Comparison of ENCODE assay signal across 8 cellular contexts in the genomic region with DNA sequence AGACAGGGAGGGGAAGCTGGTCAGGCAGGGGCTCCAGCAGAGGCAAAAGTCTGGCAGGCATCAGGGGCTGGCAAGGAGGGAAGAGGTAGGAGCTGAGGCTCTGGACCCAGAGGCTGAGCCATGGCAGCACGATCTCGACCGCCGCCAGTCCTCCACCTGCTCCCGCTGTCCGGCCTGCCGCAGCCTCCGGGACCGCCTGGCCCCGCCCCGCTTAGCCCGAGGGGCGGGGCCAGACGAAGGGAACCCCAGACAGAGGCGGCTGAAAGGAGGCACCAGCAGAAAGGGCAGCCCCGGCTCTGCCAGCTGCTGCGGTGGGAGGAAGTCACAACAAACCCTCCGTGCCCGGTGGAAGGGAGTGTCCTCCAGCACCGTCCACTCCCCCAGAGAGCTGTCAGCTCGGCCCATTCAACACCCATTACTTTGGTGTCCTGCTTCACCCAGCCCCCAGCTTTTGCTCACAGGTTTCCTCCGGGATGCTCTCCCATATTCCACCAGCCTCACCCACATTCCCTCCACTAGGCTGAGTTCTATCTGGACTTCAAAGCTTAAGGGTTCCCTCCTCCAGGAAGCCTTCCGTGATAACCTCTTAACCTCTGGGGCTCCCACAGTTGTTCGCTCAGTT. TPM values are rescaled to one million over a fixed set of nuclear protein-coding genes. Genes with fewer than 3 reads are reported as not detected.
DNase-seq lines count a peak whose midpoint lies in the region; ATAC-seq and TF ChIP-seq lines count a peak whose summit lies in the region.

A gene with protein sequence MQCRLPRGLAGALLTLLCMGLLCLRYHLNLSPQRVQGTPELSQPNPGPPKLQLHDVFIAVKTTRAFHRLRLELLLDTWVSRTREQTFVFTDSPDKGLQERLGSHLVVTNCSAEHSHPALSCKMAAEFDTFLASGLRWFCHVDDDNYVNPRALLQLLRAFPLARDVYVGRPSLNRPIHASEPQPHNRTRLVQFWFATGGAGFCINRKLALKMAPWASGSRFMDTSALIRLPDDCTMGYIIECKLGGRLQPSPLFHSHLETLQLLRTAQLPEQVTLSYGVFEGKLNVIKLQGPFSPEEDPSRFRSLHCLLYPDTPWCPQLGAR (minus strand): TSS at position 161 of the 622 bp plus-strand sequence. CDS start 207 bp downstream, outside the sequence.

- H2BK120ac ChIP-seq in mesenchymal stem cell (ENCODE audit: low read depth, low read length), result no peak within 1 kb of the TSS

- H2BK15ac ChIP-seq in mesenchymal stem cell (ENCODE audit: low read depth, poor library complexity, severe bottlenecking), result no peak within 1 kb of the TSS

- H3K36me3 Mint-ChIP-seq in activated CD8-positive, alpha-beta T cell treated with anti-CD3 and anti-CD28 coated beads for 36 hours (ENCODE audit: low read depth), result peaks cover 35% of the 10 kb centered on the region

- CTCF ChIA-PET in activated CD8-positive, alpha-beta T cell treated with anti-CD3 and anti-CD28 coated beads for 36 hours (lab: Charles Lee), result interaction anchor here (0.6 to 5.2 kb wide), 15 partner anchors 9 to 287 kb away, joined by 3 to 24 read pairs (median 4); no protein-coding TSS in a partner anchor

- H3K4me1 Mint-ChIP-seq in activated CD8-positive, alpha-beta T cell treated with anti-CD3 and anti-CD28 coated beads for 36 hours (ENCODE audit: low read depth), result peaks cover 51% of the 10 kb centered on the region

- H3K4me3 ChIP-seq in GM12875 (ENCODE audit: low read depth, low read length) (peak within 1 kb of the TSS; percentile 93), mesenchymal stem cell (ENCODE audit: insufficient read depth in 1 of 2, low read depth in 1 of 2, low read length in 2 of 2) (peak within 1 kb of the TSS in 1 of 2 experiments; percentile 41)

- no peak within 1 kb of the TSS for H3K27ac ChIP-seq in mesenchymal stem cell (ENCODE audit: low read length, poor library complexity, severe bottlenecking)

- H3K18ac ChIP-seq in mesenchymal stem cell (ENCODE audit: low read depth in 1 of 2, low read length in 2 of 2), result peak within 1 kb of the TSS in 1 of 2 experiments; percentile 5

- intact Hi-C loops in activated CD8-positive, alpha-beta T cell treated with anti-CD3 and anti-CD28 coated beads for 36 hours (cut with micrococcal nuclease), result no loop called here

- H4K8ac ChIP-seq in mesenchymal stem cell (ENCODE audit: low read length), result no peak within 1 kb of the TSS

- peak within 1 kb of the TSS; percentile 49 for H2AK5ac ChIP-seq in mesenchymal stem cell (ENCODE audit: low read length, severe bottlenecking)

- H2AFZ ChIP-seq in mesenchymal stem cell (ENCODE audit: low read depth, low read length), result no peak within 1 kb of the TSS

- H2BK5ac ChIP-seq in mesenchymal stem cell (ENCODE audit: low read depth, low read length, poor library complexity, severe bottlenecking), result no peak within 1 kb of the TSS

- no peaks in the 10 kb centered on the region for H3K9me3 ChIP-seq in mesenchymal stem cell (ENCODE audit: control insufficient read depth, low read length)

- H4K91ac ChIP-seq in mesenchymal stem cell (ENCODE audit: low read length), result no peak within 1 kb of the TSS

- peak within 1 kb of the TSS; percentile 42 for H3K4me2 ChIP-seq in mesenchymal stem cell (ENCODE audit: low read length, poor library complexity, severe bottlenecking)

- no peak within 1 kb of the TSS for H3K4ac ChIP-seq in mesenchymal stem cell (ENCODE audit: low read depth in 1 of 2, low read length in 2 of 2)

- H3K14ac ChIP-seq in mesenchymal stem cell (ENCODE audit: low read length in 2 of 2), result no peak within 1 kb of the TSS

- no peaks in the 10 kb centered on the region for H3K27me3 Mint-ChIP-seq in activated CD8-positive, alpha-beta T cell treated with anti-CD3 and anti-CD28 coated beads for 36 hours

- peaks cover 8% of the 10 kb centered on the region for H3K79me1 ChIP-seq in mesenchymal stem cell (replicated peaks; ENCODE audit: low read length, poor library complexity, severe bottlenecking)

- POLR2A ChIA-PET in activated CD8-positive, alpha-beta T cell treated with anti-CD3 and anti-CD28 coated beads for 36 hours (lab: Charles Lee), result interaction anchor here (0.7 to 2.9 kb wide), 10 partner anchors 14 to 244 kb away, joined by 3 to 13 read pairs (median 3); a partner anchor contains a TSS

- DNase-seq in NCI-H526 (lab: John Stamatoyannopoulos, UW), result peak; percentile 47 to 84
- peak; percentile 87 for DNase-seq in activated CD8-positive, alpha-beta T cell treated with anti-CD3 and anti-CD28 coated beads for 36 hours
- DNase-seq in effector CD8-positive, alpha-beta T cell (lab: John Stamatoyannopoulos, UW), result peak; percentile 56
- peak; percentile 58 for DNase-seq in mesenchymal stem cell
- DNase-seq in stimulated activated CD8-positive, alpha-beta memory T cell treated with anti-CD3 and anti-CD28 coated beads, Interleukin-15, amount 100 ng/mL, for 48 hours (ENCODE audit: low read depth in 2 of 2), result peak; percentile 72 to 74
- DNase-seq in NCI-H1694 treated with DMSO at 0.1 percent for 48 hours (lab: John Stamatoyannopoulos, UW), result no peak

- no peaks in the 10 kb centered on the region for H3K9me3 Mint-ChIP-seq in activated CD8-positive, alpha-beta T cell treated with anti-CD3 and anti-CD28 coated beads for 36 hours

- peaks cover 17 to 32% of the 10 kb centered on the region in 2 experiments for H3K36me3 ChIP-seq in mesenchymal stem cell (ENCODE audit: control insufficient read depth in 1 of 2, insufficient read depth in 2 of 2, low read depth in 1 of 2, low read length in 2 of 2)

- peaks cover 0 to 46% of the 10 kb centered on the region in 2 experiments for H3K27me3 ChIP-seq in mesenchymal stem cell (ENCODE audit: control insufficient read depth in 1 of 2, insufficient read depth in 1 of 2, low read length in 2 of 2)

- no peak within 1 kb of the TSS for H3K23ac ChIP-seq in mesenchymal stem cell (ENCODE audit: low read length in 2 of 2)

- WGBS in mesenchymal stem cell, result 9% methylated on average over 24 of the region's 24 CpGs

- H2BK12ac ChIP-seq in mesenchymal stem cell (ENCODE audit: low read length in 2 of 2), result no peak within 1 kb of the TSS

- H3K27ac Mint-ChIP-seq in activated CD8-positive, alpha-beta T cell treated with anti-CD3 and anti-CD28 coated beads for 36 hours, result peak within 1 kb of the TSS; percentile 97

- H3K4me3 Mint-ChIP-seq in activated CD8-positive, alpha-beta T cell treated with anti-CD3 and anti-CD28 coated beads for 36 hours, result peak within 1 kb of the TSS; percentile 93

- no peak within 1 kb of the TSS for H3K9ac ChIP-seq in mesenchymal stem cell (ENCODE audit: low read length)

- peak; percentile 42 for ATAC-seq in HG02610 (IDR thresholded peaks at IDR 0.05; ENCODE audit: unreplicated experiment)
- peak; percentile 76 for ATAC-seq in activated CD8-positive, alpha-beta T cell treated with anti-CD3 and anti-CD28 coated beads for 36 hours

- no peak for TF ChIP-seq CTCF in GM12875 (IDR thresholded peaks at IDR 0.05; ENCODE audit: borderline replicate concordance, insufficient read depth, low read depth, low read length)
- TF ChIP-seq CTCF in activated CD8-positive, alpha-beta T cell treated with anti-CD3 and anti-CD28 coated beads for 36 hours (IDR thresholded peaks at IDR 0.05), result no peak

- H3K4me1 ChIP-seq in mesenchymal stem cell (ENCODE audit: control insufficient read depth, insufficient read depth, low read depth, low read length), result peaks cover 22% of the 10 kb centered on the region

RNA-seq across cellular contexts. Expression of the gene that starts here (rescaled TPM):
- 100 to 1,000 TPM; 155 to 160 TPM for total RNA-seq in activated CD8-positive, alpha-beta T cell treated with anti-CD3 and anti-CD28 coated beads for 36 hours
- 0.06 TPM for polyA plus RNA-seq in mesenchymal stem cell (2013, experiment 1 of 2)
- 0.04 TPM for polyA plus RNA-seq in mesenchymal stem cell (2013, experiment 2 of 2)
